1 cellular context compared by ENCODE assay signal in the genomic region with DNA sequence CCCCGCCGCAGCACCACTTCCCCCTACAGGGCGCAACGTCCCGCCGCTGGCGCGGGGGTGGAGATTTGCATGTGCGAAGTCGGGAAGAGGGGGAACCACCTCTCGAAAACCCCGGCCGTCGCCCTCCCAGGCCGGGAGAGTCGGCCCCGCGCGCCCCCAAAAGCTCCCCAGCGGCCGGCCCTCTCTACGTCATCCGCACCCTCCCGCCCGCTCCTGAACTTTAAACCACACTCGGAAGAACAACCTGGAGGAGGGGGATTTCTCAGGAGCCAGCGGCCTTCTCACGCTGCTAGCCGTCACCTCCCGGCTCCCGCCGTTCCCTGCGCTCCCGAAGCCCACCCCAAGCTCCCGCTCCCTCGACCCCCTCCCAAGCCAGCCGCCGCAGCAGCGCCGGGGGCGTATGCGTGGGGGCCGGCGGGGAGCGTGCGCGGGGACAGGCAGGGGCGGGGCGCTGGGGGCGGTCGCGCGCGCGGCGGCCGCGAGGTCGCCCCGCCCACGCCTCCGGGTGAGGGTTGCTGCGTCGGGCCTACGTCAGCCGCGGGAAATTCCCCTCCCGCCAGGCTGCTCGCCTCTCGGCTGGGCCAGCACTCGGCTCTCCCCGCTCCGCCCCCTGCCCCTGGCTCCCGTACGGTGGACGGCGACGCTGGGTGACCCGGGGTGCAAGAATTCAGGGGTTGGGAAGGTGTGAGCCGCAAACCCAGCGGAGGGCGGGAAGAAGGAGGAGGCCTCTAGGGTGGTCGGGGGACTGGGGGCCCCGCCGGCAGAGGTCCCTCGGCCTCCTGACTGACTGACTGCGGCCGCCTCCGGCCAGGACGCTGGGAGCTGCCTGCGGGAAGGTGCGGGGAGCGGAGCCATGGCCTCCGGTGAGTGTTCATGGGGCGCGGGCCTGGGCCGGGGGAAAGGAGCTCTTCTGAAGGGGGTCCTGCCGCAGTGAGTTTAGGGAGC.
TF ChIP-seq lines count a peak whose summit lies in the region.

A gene (plus strand): TSS at position 587 of the 945 bp plus-strand sequence. CDS start 267 bp downstream, at position 854.

TF ChIP-seq in H1, 55 proteins besides CTCF, POLR2A, EP300 and RAD21:
- no peak for TF ChIP-seq CBX5 (IDR thresholded peaks at IDR 0.05; ENCODE audit: low read depth, low read length)
- peak; percentile 56 for TF ChIP-seq TAF7 (optimal IDR thresholded peaks at IDR 0.05; ENCODE audit: borderline replicate concordance, low read depth, low read length)
- TF ChIP-seq PHF8 (conservative IDR thresholded peaks at IDR 0.05; ENCODE audit: low read depth, low read length) = peak; percentile 80
- TF ChIP-seq, protein P1, sequence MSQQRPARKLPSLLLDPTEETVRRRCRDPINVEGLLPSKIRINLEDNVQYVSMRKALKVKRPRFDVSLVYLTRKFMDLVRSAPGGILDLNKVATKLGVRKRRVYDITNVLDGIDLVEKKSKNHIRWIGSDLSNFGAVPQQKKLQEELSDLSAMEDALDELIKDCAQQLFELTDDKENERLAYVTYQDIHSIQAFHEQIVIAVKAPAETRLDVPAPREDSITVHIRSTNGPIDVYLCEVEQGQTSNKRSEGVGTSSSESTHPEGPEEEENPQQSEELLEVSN (IDR thresholded peaks at IDR 0.05) = peak; percentile 24; the same call in 1 of the 2 replicates
- TF ChIP-seq KDM5A (IDR thresholded peaks at IDR 0.05; ENCODE audit: low read length) = no peak
- TF ChIP-seq YY1 (IDR thresholded peaks at IDR 0.05; ENCODE audit: low read depth, low read length) = peak; percentile 73
- peak; percentile 39 for TF ChIP-seq TAF1 (IDR thresholded peaks at IDR 0.05; ENCODE audit: low read depth, low read length)
- peak; percentile 35; the same call in 1 of the 2 replicates for TF ChIP-seq TBP (IDR thresholded peaks at IDR 0.05; ENCODE audit: low read depth, low read length)
- TF ChIP-seq, protein P2, sequence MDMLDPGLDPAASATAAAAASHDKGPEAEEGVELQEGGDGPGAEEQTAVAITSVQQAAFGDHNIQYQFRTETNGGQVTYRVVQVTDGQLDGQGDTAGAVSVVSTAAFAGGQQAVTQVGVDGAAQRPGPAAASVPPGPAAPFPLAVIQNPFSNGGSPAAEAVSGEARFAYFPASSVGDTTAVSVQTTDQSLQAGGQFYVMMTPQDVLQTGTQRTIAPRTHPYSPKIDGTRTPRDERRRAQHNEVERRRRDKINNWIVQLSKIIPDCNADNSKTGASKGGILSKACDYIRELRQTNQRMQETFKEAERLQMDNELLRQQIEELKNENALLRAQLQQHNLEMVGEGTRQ (IDR thresholded peaks at IDR 0.05; ENCODE audit: low read length) = no peak
- no peak for TF ChIP-seq JUN (IDR thresholded peaks at IDR 0.05; ENCODE audit: low read depth, low read length)
- no peak for TF ChIP-seq SP4 (IDR thresholded peaks at IDR 0.05; ENCODE audit: low read length)
- peak; percentile 7 for TF ChIP-seq RNF2 (IDR thresholded peaks at IDR 0.05; ENCODE audit: borderline replicate concordance, low read depth, low read length, missing control alignments, poor library complexity, severe bottlenecking)
- peak; percentile 33; the same call in 1 of the 2 replicates for TF ChIP-seq TEAD4 (IDR thresholded peaks at IDR 0.05; ENCODE audit: low read depth, low read length)
- TF ChIP-seq, protein P3, sequence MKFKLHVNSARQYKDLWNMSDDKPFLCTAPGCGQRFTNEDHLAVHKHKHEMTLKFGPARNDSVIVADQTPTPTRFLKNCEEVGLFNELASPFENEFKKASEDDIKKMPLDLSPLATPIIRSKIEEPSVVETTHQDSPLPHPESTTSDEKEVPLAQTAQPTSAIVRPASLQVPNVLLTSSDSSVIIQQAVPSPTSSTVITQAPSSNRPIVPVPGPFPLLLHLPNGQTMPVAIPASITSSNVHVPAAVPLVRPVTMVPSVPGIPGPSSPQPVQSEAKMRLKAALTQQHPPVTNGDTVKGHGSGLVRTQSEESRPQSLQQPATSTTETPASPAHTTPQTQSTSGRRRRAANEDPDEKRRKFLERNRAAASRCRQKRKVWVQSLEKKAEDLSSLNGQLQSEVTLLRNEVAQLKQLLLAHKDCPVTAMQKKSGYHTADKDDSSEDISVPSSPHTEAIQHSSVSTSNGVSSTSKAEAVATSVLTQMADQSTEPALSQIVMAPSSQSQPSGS (IDR thresholded peaks at IDR 0.05; ENCODE audit: low read length) = no peak
- no peak for TF ChIP-seq CHD1 (IDR thresholded peaks at IDR 0.05; ENCODE audit: low read depth, low read length)
- TF ChIP-seq ZNF274 (IDR thresholded peaks at IDR 0.05; ENCODE audit: borderline replicate concordance, extremely low read depth, low read length) = no peak
- no peak for TF ChIP-seq SP2 (IDR thresholded peaks at IDR 0.05; ENCODE audit: low read length)
- TF ChIP-seq, protein P4, sequence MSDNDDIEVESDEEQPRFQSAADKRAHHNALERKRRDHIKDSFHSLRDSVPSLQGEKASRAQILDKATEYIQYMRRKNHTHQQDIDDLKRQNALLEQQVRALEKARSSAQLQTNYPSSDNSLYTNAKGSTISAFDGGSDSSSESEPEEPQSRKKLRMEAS (IDR thresholded peaks at IDR 0.05) = peak; percentile 26; the same call in 1 of the 2 replicates
- no peak for TF ChIP-seq MAFK (IDR thresholded peaks at IDR 0.05; ENCODE audit: low read depth, low read length)
- peak in 1 of 2 experiments; percentile 81; a peak in 2 of 4 replicates for TF ChIP-seq SIN3A (conservative IDR thresholded peaks at IDR 0.05 in 1 of 2, IDR thresholded peaks at IDR 0.05 in 1 of 2; ENCODE audit: low read depth in 1 of 2, low read length in 2 of 2)
- no peak for TF ChIP-seq BRCA1 (IDR thresholded peaks at IDR 0.05; ENCODE audit: low read depth, low read length)
- TF ChIP-seq RXRA (IDR thresholded peaks at IDR 0.05; ENCODE audit: insufficient read depth, low read depth, low read length) = no peak
- no peak for TF ChIP-seq CHD2 (IDR thresholded peaks at IDR 0.05; ENCODE audit: low read length)
- TF ChIP-seq EGR1 (IDR thresholded peaks at IDR 0.05; ENCODE audit: borderline replicate concordance, low read depth, low read length) = peak; percentile 81
- no peak for TF ChIP-seq CTBP2 (IDR thresholded peaks at IDR 0.05; ENCODE audit: borderline replicate concordance, insufficient read depth, insufficient read length, low read length)
- peak; percentile 91 for TF ChIP-seq CREB1 (IDR thresholded peaks at IDR 0.05)
- peak in 1 of 2 experiments; percentile 26; a peak in 1 of 4 replicates for TF ChIP-seq HDAC2 (IDR thresholded peaks at IDR 0.05; ENCODE audit: borderline replicate concordance in 1 of 2, low read depth in 2 of 2, low read length in 2 of 2)
- TF ChIP-seq POLR2AphosphoS5 (IDR thresholded peaks at IDR 0.05; ENCODE audit: low read depth, low read length) = peak; percentile 52
- no peak; the same call in 1 of the 2 replicates for TF ChIP-seq KDM1A (IDR thresholded peaks at IDR 0.05; ENCODE audit: borderline replicate concordance, low read length)
- peak; percentile 98 for TF ChIP-seq ASH2L (IDR thresholded peaks at IDR 0.05; ENCODE audit: low read length)
- TF ChIP-seq SP1 (IDR thresholded peaks at IDR 0.05; ENCODE audit: low read depth, low read length) = no peak
- TF ChIP-seq CBX8 (IDR thresholded peaks at IDR 0.05; ENCODE audit: borderline replicate concordance, low read depth, low read length) = no peak
- peak; percentile 96 for TF ChIP-seq KDM4A (IDR thresholded peaks at IDR 0.05; ENCODE audit: low read depth, low read length, severe bottlenecking)
- TF ChIP-seq RBBP5 (IDR thresholded peaks at IDR 0.05; ENCODE audit: borderline replicate concordance, low read depth, low read length) = peak; percentile 91; the same call in 1 of the 2 replicates
- TF ChIP-seq CEBPB (IDR thresholded peaks at IDR 0.05; ENCODE audit: low read depth, low read length) = no peak
- no peak for TF ChIP-seq RFX5 (IDR thresholded peaks at IDR 0.05; ENCODE audit: borderline replicate concordance, low read depth, low read length)
- no peak for TF ChIP-seq GABPA (IDR thresholded peaks at IDR 0.05; ENCODE audit: borderline replicate concordance, insufficient read depth, low read length)
- TF ChIP-seq SIRT6 (IDR thresholded peaks at IDR 0.05; ENCODE audit: low read length) = no peak
- peak; percentile 11; the same call in 1 of the 2 replicates for TF ChIP-seq BACH1 (IDR thresholded peaks at IDR 0.05; ENCODE audit: low read length)
